19 cellular contexts compared by ENCODE assay signal in the genomic region with DNA sequence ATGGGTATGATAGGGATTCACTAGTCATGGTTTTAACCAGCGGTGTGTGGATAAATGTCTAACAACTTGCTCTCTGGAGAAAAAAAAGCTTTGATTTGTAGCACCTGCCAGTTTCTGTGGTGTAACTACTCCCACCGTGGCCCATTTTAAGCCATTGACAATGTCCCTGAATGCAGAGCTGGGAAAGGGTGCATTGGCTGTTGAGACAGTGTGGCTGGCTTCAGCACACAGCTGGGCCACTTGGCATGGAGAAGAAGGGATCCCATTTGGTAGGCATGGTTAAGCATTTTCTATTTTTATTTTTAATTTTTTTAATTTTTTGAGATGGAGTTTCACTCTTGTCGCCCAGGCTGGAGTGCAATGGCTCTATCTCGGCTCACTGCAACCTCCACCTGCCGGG. TPM values are rescaled to one million over a fixed set of nuclear protein-coding genes. Genes with fewer than 3 reads are reported as not detected.
"Had no signal": no experiment of that assay in that cellular context is flagged by ENCODE, and none has a peak within 500 bp of the region (broad histone marks: within the 10 kb centered on the region; RNA-seq: fewer than 3 reads in every experiment).

No MANE protein-coding gene starts in this region.

- H3K27ac Mint-ChIP-seq: activated naive CD8-positive, alpha-beta T cell; activated T-helper 1 cell treated with anti-CD3 and anti-CD28 coated beads, Interleukin-12 subunit alpha, Interleukin-12 subunit beta, Interleukin-2, Interleukin-4 antibody, amounts not matched to agents 30 ng/mL and 10 ng/mL and 1 ng/mL, durations not matched to agents 14 hours and 24 hours and 36 hours; endodermal cell; natural killer cell had no signal

- H3K4me1 ChIP-seq: parathyroid adenoma had no signal

- H3K36me3 Mint-ChIP-seq: activated naive CD8-positive, alpha-beta T cell; natural killer cell had no signal

- H3K27me3 Mint-ChIP-seq: activated naive CD8-positive, alpha-beta T cell had no signal

- H3K4me3 Mint-ChIP-seq: activated naive CD8-positive, alpha-beta T cell; activated T-helper 1 cell treated with anti-CD3 and anti-CD28 coated beads, Interleukin-12 subunit alpha, Interleukin-12 subunit beta, Interleukin-2, Interleukin-4 antibody, amounts not matched to agents 30 ng/mL and 10 ng/mL and 1 ng/mL, durations not matched to agents 14 hours and 24 hours and 36 hours; endodermal cell; natural killer cell had no signal

- H3K27ac ChIP-seq: neutrophil, parathyroid adenoma, WERI-Rb-1 had no signal

- H3K9me3 ChIP-seq: neutrophil, tibial nerve, uterus had no signal

- H3K36me3 ChIP-seq: cardiac muscle cell, neutrophil, tibial nerve, uterus, WERI-Rb-1 had no signal

- H3K4me3 ChIP-seq: cardiac muscle cell, tibial nerve, uterus had no signal

- H3K9me3 Mint-ChIP-seq: activated T-helper 1 cell treated with anti-CD3 and anti-CD28 coated beads, Interleukin-12 subunit alpha, Interleukin-12 subunit beta, Interleukin-2, Interleukin-4 antibody, amounts not matched to agents 30 ng/mL and 10 ng/mL and 1 ng/mL, durations not matched to agents 14 hours and 24 hours and 36 hours; endodermal cell; natural killer cell had no signal

- DNase-seq: activated CD4-positive, alpha-beta T cell treated with anti-CD3 and anti-CD28 coated beads for 1 hour; activated gamma-delta T cell treated with Interleukin-2 at 50 U/mL for 16 hours; endodermal cell; foreskin melanocyte; head of caudate nucleus; kidney glomerular epithelial cell; natural killer cell; stimulated activated CD4-positive, alpha-beta T cell treated with anti-CD3 and anti-CD28 coated beads, Interleukin-12 subunit alpha, Interleukin-12 subunit beta, amount 100 ng/mL, for 4 hours; stimulated activated CD4-positive, alpha-beta T cell treated with anti-CD3 and anti-CD28 coated beads, Interleukin-1b, Interleukin-23, amount 100 ng/mL, for 48 hours; stimulated activated CD8-positive, alpha-beta memory T cell treated with anti-CD3 and anti-CD28 coated beads, Interleukin-4, amount 100 ng/mL, for 48 hours; stimulated activated naive CD4-positive, alpha-beta T cell; uterus; WERI-Rb-1 had no signal

- H3K27me3 ChIP-seq: cardiac muscle cell, neutrophil, tibial nerve, uterus had no signal

- ATAC-seq: natural killer cell had no signal

- H3K4me1 Mint-ChIP-seq: natural killer cell had no signal

RNA-seq across cellular contexts. Expression of gene SYNPO, which starts 31.5 kb away (rescaled TPM):
- total RNA-seq: activated T-helper 1 cell treated with anti-CD3 and anti-CD28 coated beads, Interleukin-12 subunit alpha, Interleukin-12 subunit beta, Interleukin-2, Interleukin-4 antibody, amounts not matched to agents 30 ng/mL and 10 ng/mL and 1 ng/mL, durations not matched to agents 14 hours and 24 hours and 36 hours had no signal

RNA-seq across cellular contexts. Expression of gene MYOZ3, which starts 52.1 kb away (rescaled TPM):
- total RNA-seq: natural killer cell had no signal
